In genomic region chr14:74608959-74609611, GRCh38 we compare ENCODE assay signal across 8 cellular contexts. TPM values are rescaled to one million over a fixed set of nuclear protein-coding genes. Genes with fewer than 3 reads are reported as not detected.
DNase-seq lines count a peak whose midpoint lies in the region; ATAC-seq and TF ChIP-seq lines count a peak whose summit lies in the region.

No MANE protein-coding gene starts in this region.

- peaks cover 34% of the 10 kb centered on the region for H3K4me1 ChIP-seq in left ventricle myocardium inferior

- TF ChIP-seq CTCF in left ventricle myocardium inferior (IDR thresholded peaks at IDR 0.05; ENCODE audit: borderline replicate concordance), result peak; percentile 98
- peak; percentile 99 for TF ChIP-seq CTCF in retinal pigment epithelial cell (conservative IDR thresholded peaks at IDR 0.05; ENCODE audit: low read depth, low read length)

- no peak overlapping the region for H3K27ac ChIP-seq in left ventricle myocardium inferior (replicated peaks)

- intact Hi-C loops in left ventricle myocardium inferior (cut with micrococcal nuclease), result no loop called here

- no peaks in the 10 kb centered on the region for H3K9me3 ChIP-seq in left ventricle myocardium inferior (replicated peaks)

- H3K36me3 ChIP-seq in left ventricle myocardium inferior, result no peaks in the 10 kb centered on the region

- ATAC-seq in HG03097 (IDR thresholded peaks at IDR 0.05; ENCODE audit: low FRiP score, unreplicated experiment), result no peak

- peak overlapping the region; percentile 83 for H3K4me3 ChIP-seq in left ventricle myocardium inferior
- peak overlapping the region; percentile 64 for H3K4me3 ChIP-seq in retinal pigment epithelial cell (ENCODE audit: low read length)

- DNase-seq in SIG-M5 treated with dmso at 0.1 percent for 504 hours (lab: John Stamatoyannopoulos, UW; ENCODE audit: unreplicated experiment) (peak; percentile 69), SIG-M5 (lab: John Stamatoyannopoulos, UW) (no peak), NCI-H1694 (lab: John Stamatoyannopoulos, UW) (peak; percentile 98), T-helper 2 cell (peak; percentile 61 to 84 (median 71)), amniotic epithelial cell (ENCODE audit: low read depth) (peak; percentile 80), left ventricle myocardium inferior (peak; percentile 86), retinal pigment epithelial cell (ENCODE audit: low read depth) (peak; percentile 48)

- H3K27me3 ChIP-seq in left ventricle myocardium inferior (ENCODE audit: low read depth), result peaks cover 26% of the 10 kb centered on the region

RNA-seq across cellular contexts. Expression of gene LTBP2, which starts 3.0 kb away (rescaled TPM):
- 26.5 TPM for total RNA-seq in left ventricle myocardium inferior
